Comparison of ENCODE assay signal across 1 cellular context in the genomic region with DNA sequence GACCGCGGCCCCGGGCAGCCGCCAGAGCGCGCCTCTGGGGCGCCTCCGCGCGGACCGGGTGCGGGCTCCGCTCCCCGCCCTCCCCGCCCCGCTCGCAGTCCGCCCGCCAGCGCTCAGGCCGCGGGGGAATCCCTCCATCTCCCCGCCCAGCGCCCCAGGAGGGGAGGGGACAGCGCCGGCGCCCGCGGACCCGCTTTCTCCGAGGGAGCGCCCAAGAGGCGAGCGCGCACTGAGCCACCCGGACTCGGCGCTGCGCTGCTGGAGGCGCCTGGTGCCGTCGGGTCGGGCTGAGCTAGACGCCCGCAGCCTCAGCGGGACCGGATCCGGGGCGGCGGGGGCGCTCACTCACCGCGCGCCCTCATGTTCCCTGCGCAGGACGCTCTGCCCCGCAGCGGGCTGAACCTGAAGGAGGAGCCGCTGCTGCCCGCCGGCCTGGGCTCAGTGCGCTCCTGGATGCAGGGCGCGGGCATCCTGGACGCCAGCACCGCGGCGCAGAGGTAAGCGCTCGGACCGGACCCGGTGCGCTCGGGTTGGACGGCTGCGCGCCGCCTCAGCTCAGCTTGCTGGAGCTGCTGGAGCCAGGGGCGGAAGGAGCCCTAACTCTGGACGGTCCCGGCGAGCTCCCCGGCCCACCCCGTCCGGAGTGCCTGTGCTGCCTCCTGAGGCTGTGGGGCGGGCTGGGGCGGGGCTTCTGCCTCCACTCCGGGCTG.
TF ChIP-seq lines count a peak whose summit lies in the region.

No MANE protein-coding gene starts in this region.

TF ChIP-seq in HCT116, 20 proteins besides CTCF, POLR2A, EP300 and RAD21 (continued from another document):
- TF ChIP-seq, protein P1, sequence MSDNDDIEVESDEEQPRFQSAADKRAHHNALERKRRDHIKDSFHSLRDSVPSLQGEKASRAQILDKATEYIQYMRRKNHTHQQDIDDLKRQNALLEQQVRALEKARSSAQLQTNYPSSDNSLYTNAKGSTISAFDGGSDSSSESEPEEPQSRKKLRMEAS (IDR thresholded peaks at IDR 0.05): no peak
- TF ChIP-seq ATF3 (IDR thresholded peaks at IDR 0.05): no peak
- TF ChIP-seq ZNF274 (IDR thresholded peaks at IDR 0.05; ENCODE audit: low read depth, low read length): no peak
- TF ChIP-seq POLR2AphosphoS5 (IDR thresholded peaks at IDR 0.05; ENCODE audit: low read depth, low read length): no peak
- TF ChIP-seq YY1 (IDR thresholded peaks at IDR 0.05; ENCODE audit: extremely low read depth, insufficient replicate concordance, low read depth, low read length): no peak
- TF ChIP-seq JUND (IDR thresholded peaks at IDR 0.05): no peak
- TF ChIP-seq SRF (IDR thresholded peaks at IDR 0.05; ENCODE audit: low read depth): no peak
- no peak for TF ChIP-seq SIN3A (IDR thresholded peaks at IDR 0.05; ENCODE audit: low read depth)
- TF ChIP-seq SP1 (IDR thresholded peaks at IDR 0.05; ENCODE audit: low read depth): no peak
